In genomic region chr10:42112331-42113157, GRCh38 we compare ENCODE assay signal across 30 cellular contexts.
"Had no signal": no experiment of that assay in that cellular context is flagged by ENCODE, and none has a peak within 500 bp of the region (broad histone marks: within the 10 kb centered on the region; RNA-seq: fewer than 3 reads in every experiment).

No MANE protein-coding gene starts in this region.

- H3K36me3 ChIP-seq: esophagus squamous epithelium, neutrophil, sigmoid colon, stomach, tibial artery had no signal

- H3K36me3 Mint-ChIP-seq: natural killer cell treated with Interleukin-12 subunit alpha and Interleukin-12 subunit beta and Interleukin-15 and Interleukin-18, amount 100 ng/mL, for 72 hours; stimulated activated effector memory CD8-positive, alpha-beta T cell treated with anti-CD3 and anti-CD28 coated beads, Interleukin-12 subunit alpha, Interleukin-12 subunit beta, amount 100 ng/mL, for 72 hours; type B pancreatic cell had no signal

- H3K9me3 ChIP-seq: neutrophil, testis had no signal

- H3K4me3 Mint-ChIP-seq: effector memory CD8-positive, alpha-beta T cell; immature natural killer cell; mesothelial cell of epicardium; naive B cell; natural killer cell treated with Interleukin-12 subunit alpha and Interleukin-12 subunit beta and Interleukin-15 and Interleukin-18, amount 100 ng/mL, for 72 hours; neural crest cell; stimulated activated effector memory CD8-positive, alpha-beta T cell treated with anti-CD3 and anti-CD28 coated beads, Interleukin-12 subunit alpha, Interleukin-12 subunit beta, amount 100 ng/mL, for 72 hours; type B pancreatic cell had no signal

- H3K9ac ChIP-seq: parathyroid adenoma had no signal

- H3K27me3 ChIP-seq: esophagus squamous epithelium, neutrophil, sigmoid colon, stomach, testis, tibial artery had no signal

- H3K79me2 ChIP-seq: parathyroid adenoma had no signal

- DNase-seq: cortex of kidney; effector memory CD8-positive, alpha-beta T cell; erythroblast; esophagus squamous epithelium; foreskin melanocyte; hypothalamus; immature natural killer cell; islet precursor cell; kidney glomerular epithelial cell; left colon; left ventricle myocardium superior; mesenchymal stem cell; naive B cell; sigmoid colon; stimulated activated CD4-positive, alpha-beta T cell treated with anti-CD3 and anti-CD28 coated beads, Interleukin-2, amount 100 ng/mL, for 24 hours; stimulated activated CD4-positive, alpha-beta T cell treated with anti-CD3 and anti-CD28 coated beads, Interleukin-4, amount 100 ng/mL, for 24 hours; stimulated activated naive CD4-positive, alpha-beta T cell treated with Interleukin-2 at 50 U/mL for 16 hours; stomach; testis had no signal

- H3K27ac ChIP-seq: esophagus squamous epithelium, neutrophil, parathyroid adenoma, sigmoid colon, stomach, testis, tibial artery had no signal

- ATAC-seq: effector memory CD8-positive, alpha-beta T cell; left colon; left ventricle myocardium superior; mucosa of descending colon; natural killer cell treated with Interleukin-12 subunit alpha and Interleukin-12 subunit beta and Interleukin-15 and Interleukin-18, amount 100 ng/mL, for 72 hours; stimulated activated effector memory CD8-positive, alpha-beta T cell treated with anti-CD3 and anti-CD28 coated beads, Interleukin-12 subunit alpha, Interleukin-12 subunit beta, amount 100 ng/mL, for 72 hours had no signal

- H3K4me1 Mint-ChIP-seq: immature natural killer cell; mesothelial cell of epicardium; naive B cell; neural crest cell; stimulated activated effector memory CD8-positive, alpha-beta T cell treated with anti-CD3 and anti-CD28 coated beads, Interleukin-12 subunit alpha, Interleukin-12 subunit beta, amount 100 ng/mL, for 72 hours had no signal

- H3K4me3 ChIP-seq: esophagus squamous epithelium, mucosa of descending colon, sigmoid colon, stomach, testis, tibial artery had no signal

- H3K27ac Mint-ChIP-seq: effector memory CD8-positive, alpha-beta T cell; immature natural killer cell; mesothelial cell of epicardium; naive B cell; natural killer cell treated with Interleukin-12 subunit alpha and Interleukin-12 subunit beta and Interleukin-15 and Interleukin-18, amount 100 ng/mL, for 72 hours; progenitor cell of endocrine pancreas; stimulated activated effector memory CD8-positive, alpha-beta T cell treated with anti-CD3 and anti-CD28 coated beads, Interleukin-12 subunit alpha, Interleukin-12 subunit beta, amount 100 ng/mL, for 72 hours; type B pancreatic cell had no signal

- FAIRE-seq: endometrium had no signal

- H3K27me3 Mint-ChIP-seq: effector memory CD8-positive, alpha-beta T cell; naive B cell; natural killer cell treated with Interleukin-12 subunit alpha and Interleukin-12 subunit beta and Interleukin-15 and Interleukin-18, amount 100 ng/mL, for 72 hours; progenitor cell of endocrine pancreas; type B pancreatic cell had no signal

- H2AFZ ChIP-seq: parathyroid adenoma had no signal

- H3K4me1 ChIP-seq: esophagus squamous epithelium, parathyroid adenoma, sigmoid colon, stomach, testis, tibial artery had no signal
